8 cellular contexts compared by ENCODE assay signal in the genomic region with DNA sequence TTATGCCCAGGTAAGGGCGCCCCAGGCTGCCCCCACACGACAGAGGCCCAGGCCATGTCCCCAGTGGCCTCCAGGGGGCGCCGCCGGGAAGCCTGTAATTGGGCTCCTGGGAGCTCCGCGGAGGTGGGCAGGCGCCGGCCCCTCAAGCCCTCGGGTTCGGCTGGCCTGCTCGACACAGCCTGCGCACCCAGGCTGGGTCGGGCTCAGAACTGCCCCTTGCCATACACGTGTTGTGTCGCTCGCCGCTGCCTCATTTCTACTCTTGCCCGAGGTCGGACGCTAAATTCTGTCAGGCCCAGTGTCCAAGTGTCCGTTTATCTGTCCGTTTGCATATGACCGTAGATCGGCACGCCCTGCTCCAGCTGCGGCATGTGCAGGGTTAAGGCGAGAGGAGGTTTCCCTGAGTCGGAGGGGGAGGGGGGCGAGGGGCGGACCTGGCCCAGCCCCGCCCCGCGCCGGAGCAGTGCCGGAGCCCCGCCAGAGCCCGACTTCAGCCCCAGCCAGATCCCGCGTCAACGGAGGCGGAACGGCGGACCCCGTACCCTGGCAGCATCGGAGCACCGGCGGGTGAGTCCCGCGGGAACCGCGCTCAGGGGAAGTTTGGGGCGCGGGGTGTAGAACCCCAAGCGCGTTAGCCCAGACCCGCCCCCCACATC.
DNase-seq lines count a peak whose midpoint lies in the region; ATAC-seq and TF ChIP-seq lines count a peak whose summit lies in the region.

Gene KLHDC8B, plus strand, starts transcription at position 480 of the 656 bp plus-strand sequence. CDS start 1,172 bp downstream, outside the sequence.

- POLR2A ChIA-PET in HEK293 (lab: Yijun Ruan, JAX) = interaction anchor here (0.7 to 1.6 kb wide), 7 partner anchors 9 to 241 kb away, joined by 3 to 9 read pairs (median 4); partner anchors contain the start of genes IMPDH2, RHOA, TCTA and USP19

- peaks cover 7% of the 10 kb centered on the region for H3K4me1 ChIP-seq in HEK293 (ENCODE audit: control insufficient read depth, insufficient read depth, low read length)

- H3K4me3 ChIP-seq in HEK293 (ENCODE audit: low read depth, low read length) (peak within 1 kb of the TSS; percentile 62), choroid plexus epithelial cell (ENCODE audit: low read depth, low read length) (peak within 1 kb of the TSS; percentile 79)

- no peak for ATAC-seq in HG03460 (IDR thresholded peaks at IDR 0.05; ENCODE audit: unreplicated experiment)

- DNase-seq in D341Med (ENCODE audit: low spot score) = peak; percentile 94
- DNase-seq in NCI-H2171 (lab: John Stamatoyannopoulos, UW) = peak; percentile 26
- DNase-seq in activated CD4-positive, alpha-beta T cell treated with anti-CD3 and anti-CD28 coated beads for 4 hours = peak; percentile 71 to 75
- peak; percentile 91 for DNase-seq in choroid plexus epithelial cell (ENCODE audit: low read depth)
- peak; percentile 79 for DNase-seq in kidney tubule cell (ENCODE audit: low spot score)
- DNase-seq in stimulated activated CD4-positive, alpha-beta T cell treated with anti-CD3 and anti-CD28 coated beads, Interleukin-15, amount 100 ng/mL, for 24 hours = peak; percentile 92

- H3K36me3 ChIP-seq in HEK293 (ENCODE audit: control insufficient read depth in 2 of 2, insufficient read depth in 1 of 2, low read length in 2 of 2) = peaks cover 0 to 27% of the 10 kb centered on the region in 2 experiments; a peak in 1 of 3 replicates

- no peaks in the 10 kb centered on the region for H3K9me3 ChIP-seq in HEK293 (ENCODE audit: control insufficient read depth, insufficient read depth, low read depth, low read length)

- TF ChIP-seq CTCF in HEK293 (tag by site-specific recombination; IDR thresholded peaks at IDR 0.05) (peak; percentile 78), choroid plexus epithelial cell (conservative IDR thresholded peaks at IDR 0.05; ENCODE audit: low read depth, low read length) (peak; percentile 90)

- peak within 1 kb of the TSS; percentile 58; the same call in 1 of the 2 replicates for H3K27ac ChIP-seq in HEK293 (ENCODE audit: extremely low read depth, low read depth, low read length)

- CTCF ChIA-PET in HEK293 (lab: Yijun Ruan, JAX) = interaction anchor here (0.6 to 1.7 kb wide), 19 partner anchors 8 to 373 kb away, joined by 3 to 8 read pairs (median 3); partner anchors contain the start of genes LAMB2, USP19 and USP4

TF ChIP-seq in HEK293, 187 proteins besides CTCF, POLR2A, EP300 and RAD21 (continues in another document):
- TF ChIP-seq HOXC10 (CRISPR knock-in tag; IDR thresholded peaks at IDR 0.05) (no peak), ZFP37 (tag by site-specific recombination; IDR thresholded peaks at IDR 0.05) (peak; percentile 65; the same call in 1 of the 2 replicates), ZNF548 (tag by site-specific recombination; IDR thresholded peaks at IDR 0.05) (no peak), BCL6B (tag by site-specific recombination; IDR thresholded peaks at IDR 0.05) (no peak), ZNF112 (tag by site-specific recombination; IDR thresholded peaks at IDR 0.05) (no peak), ZNF211 (tag by site-specific recombination; IDR thresholded peaks at IDR 0.05; ENCODE audit: low read depth) (no peak), ZNF560 (tag by site-specific recombination; IDR thresholded peaks at IDR 0.05; ENCODE audit: borderline replicate concordance) (no peak), ZNF280D (tag by site-specific recombination; IDR thresholded peaks at IDR 0.05) (no peak), ZNF792 (tag by site-specific recombination; IDR thresholded peaks at IDR 0.05) (no peak; the same call in 1 of the 2 replicates), PRDM1 (tag by site-specific recombination; IDR thresholded peaks at IDR 0.05) (no peak), ZNF843 (tag by site-specific recombination; IDR thresholded peaks at IDR 0.05) (peak; percentile 55; the same call in 1 of the 2 replicates), ZNF530 (tag by site-specific recombination; IDR thresholded peaks at IDR 0.05; ENCODE audit: low read depth) (no peak), ZNF280C (tag by site-specific recombination; IDR thresholded peaks at IDR 0.05) (no peak)
- TF ChIP-seq, protein P1, sequence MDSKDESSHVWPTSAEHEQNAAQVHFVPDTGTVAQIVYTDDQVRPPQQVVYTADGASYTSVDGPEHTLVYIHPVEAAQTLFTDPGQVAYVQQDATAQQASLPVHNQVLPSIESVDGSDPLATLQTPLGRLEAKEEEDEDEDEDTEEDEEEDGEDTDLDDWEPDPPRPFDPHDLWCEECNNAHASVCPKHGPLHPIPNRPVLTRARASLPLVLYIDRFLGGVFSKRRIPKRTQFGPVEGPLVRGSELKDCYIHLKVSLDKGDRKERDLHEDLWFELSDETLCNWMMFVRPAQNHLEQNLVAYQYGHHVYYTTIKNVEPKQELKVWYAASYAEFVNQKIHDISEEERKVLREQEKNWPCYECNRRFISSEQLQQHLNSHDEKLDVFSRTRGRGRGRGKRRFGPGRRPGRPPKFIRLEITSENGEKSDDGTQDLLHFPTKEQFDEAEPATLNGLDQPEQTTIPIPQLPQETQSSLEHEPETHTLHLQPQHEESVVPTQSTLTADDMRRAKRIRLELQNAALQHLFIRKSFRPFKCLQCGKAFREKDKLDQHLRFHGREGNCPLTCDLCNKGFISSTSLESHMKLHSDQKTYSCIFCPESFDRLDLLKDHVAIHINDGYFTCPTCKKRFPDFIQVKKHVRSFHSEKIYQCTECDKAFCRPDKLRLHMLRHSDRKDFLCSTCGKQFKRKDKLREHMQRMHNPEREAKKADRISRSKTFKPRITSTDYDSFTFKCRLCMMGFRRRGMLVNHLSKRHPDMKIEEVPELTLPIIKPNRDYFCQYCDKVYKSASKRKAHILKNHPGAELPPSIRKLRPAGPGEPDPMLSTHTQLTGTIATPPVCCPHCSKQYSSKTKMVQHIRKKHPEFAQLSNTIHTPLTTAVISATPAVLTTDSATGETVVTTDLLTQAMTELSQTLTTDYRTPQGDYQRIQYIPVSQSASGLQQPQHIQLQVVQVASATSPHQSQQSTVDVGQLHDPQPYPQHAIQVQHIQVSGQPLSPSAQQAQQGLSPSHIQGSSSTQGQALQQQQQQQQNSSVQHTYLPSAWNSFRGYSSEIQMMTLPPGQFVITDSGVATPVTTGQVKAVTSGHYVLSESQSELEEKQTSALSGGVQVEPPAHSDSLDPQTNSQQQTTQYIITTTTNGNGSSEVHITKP (tag by site-specific recombination; IDR thresholded peaks at IDR 0.05) = peak; percentile 80

Comparison
In these comparisons a context has a peak if more than half of its experiments do, and no peak if none do; other contexts are left out.
1. DNase-seq: peak in every context shown above with its lines; median percentile 94 in D341Med; 92 in stimulated activated CD4-positive, alpha-beta T cell treated with anti-CD3 and anti-CD28 coated beads, Interleukin-15, amount 100 ng/mL, for 24 hours; 91 in choroid plexus epithelial cell; 79 in kidney tubule cell; 73 in activated CD4-positive, alpha-beta T cell treated with anti-CD3 and anti-CD28 coated beads for 4 hours; 26 in NCI-H2171.